In genomic region chr9:37859043-37859442, GRCh38 we compare ENCODE assay signal across 1 cellular context.
TF ChIP-seq lines count a peak whose summit lies in the region.

No MANE protein-coding gene starts in this region.

TF ChIP-seq in HepG2, 621 proteins besides CTCF, POLR2A, EP300 and RAD21 (continued from another document):
- TF ChIP-seq, protein P1, sequence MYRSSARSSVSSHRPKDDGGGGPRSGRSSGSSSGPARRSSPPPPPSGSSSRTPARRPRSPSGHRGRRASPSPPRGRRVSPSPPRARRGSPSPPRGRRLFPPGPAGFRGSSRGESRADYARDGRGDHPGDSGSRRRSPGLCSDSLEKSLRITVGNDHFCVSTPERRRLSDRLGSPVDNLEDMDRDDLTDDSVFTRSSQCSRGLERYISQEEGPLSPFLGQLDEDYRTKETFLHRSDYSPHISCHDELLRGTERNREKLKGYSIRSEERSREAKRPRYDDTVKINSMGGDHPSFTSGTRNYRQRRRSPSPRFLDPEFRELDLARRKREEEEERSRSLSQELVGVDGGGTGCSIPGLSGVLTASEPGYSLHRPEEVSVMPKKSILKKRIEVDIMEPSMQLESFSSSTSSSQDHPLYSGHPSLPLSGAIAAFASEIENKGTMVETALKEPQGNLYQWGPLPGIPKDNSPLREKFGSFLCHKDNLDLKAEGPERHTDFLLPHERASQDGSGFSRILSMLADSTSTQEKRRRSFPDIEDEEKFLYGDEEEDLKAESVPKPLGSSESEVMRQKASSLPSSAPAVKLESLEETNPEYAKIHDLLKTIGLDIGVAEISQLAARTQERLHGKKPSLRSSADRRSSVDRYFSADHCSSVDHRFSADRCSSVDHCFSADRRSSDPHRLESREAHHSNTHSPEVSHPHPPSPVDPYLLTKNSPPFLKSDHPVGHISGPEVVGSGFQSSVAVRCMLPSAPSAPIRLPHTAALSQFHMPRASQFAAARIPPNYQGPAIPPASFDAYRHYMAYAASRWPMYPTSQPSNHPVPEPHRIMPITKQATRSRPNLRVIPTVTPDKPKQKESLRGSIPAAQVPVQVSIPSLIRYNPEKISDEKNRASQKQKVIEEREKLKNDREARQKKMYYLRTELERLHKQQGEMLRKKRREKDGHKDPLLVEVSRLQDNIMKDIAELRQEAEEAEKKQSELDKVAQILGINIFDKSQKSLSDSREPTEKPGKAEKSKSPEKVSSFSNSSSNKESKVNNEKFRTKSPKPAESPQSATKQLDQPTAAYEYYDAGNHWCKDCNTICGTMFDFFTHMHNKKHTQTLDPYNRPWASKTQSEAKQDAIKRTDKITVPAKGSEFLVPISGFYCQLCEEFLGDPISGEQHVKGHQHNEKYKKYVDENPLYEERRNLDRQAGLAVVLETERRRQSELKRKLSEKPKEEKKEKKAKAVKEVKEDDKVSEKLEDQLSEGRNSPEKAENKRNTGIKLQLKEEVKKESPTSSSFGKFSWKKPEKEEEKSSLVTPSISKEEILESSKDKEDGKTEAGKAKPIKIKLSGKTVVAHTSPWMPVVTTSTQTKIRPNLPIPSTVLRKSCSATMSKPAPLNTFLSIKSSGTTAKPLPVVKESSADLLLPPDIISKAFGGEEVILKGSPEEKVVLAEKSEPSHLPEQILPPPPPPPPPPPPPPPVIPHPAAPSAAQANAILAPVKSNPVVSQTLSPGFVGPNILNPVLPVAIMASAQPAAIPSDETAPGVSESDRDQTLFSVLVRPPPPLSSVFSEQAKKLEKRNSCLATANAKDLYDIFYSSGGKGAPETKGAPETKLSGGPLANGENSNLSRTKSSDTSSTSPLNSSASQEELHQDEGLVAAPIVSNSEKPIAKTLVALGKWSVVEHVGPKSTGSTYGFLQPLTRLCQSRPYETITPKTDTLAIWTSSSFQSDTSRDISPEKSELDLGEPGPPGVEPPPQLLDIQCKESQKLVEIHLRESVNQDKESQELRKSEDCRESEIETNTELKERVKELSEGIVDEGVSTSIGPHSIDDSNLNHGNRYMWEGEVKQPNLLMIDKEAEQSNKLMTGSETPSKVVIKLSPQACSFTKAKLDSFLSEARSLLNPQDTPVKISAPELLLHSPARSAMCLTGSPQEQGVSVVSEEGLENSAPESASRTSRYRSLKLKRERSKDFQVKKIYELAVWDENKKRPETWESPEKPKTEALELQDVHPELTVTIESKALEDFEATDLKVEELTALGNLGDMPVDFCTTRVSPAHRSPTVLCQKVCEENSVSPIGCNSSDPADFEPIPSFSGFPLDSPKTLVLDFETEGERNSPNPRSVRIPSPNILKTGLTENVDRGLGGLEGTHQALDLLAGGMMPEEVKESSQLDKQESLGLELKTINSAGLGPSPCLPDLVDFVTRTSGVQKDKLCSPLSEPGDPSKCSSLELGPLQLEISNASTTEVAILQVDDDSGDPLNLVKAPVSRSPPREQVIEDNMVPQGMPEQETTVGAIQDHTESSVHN (CRISPR knock-in tag; IDR thresholded peaks at IDR 0.05), result no peak
